In genomic region chr15:63188247-63188936, GRCh38 we compare ENCODE assay signal across 8 cellular contexts. TPM values are rescaled to one million over a fixed set of nuclear protein-coding genes. Genes with fewer than 3 reads are reported as not detected.
A peak's percentile ranks its signal among the peaks of the same experiment; 100 is the strongest.
DNase-seq lines count a peak whose midpoint lies in the region; ATAC-seq and TF ChIP-seq lines count a peak whose summit lies in the region.

No MANE protein-coding gene starts in this region.

- H3K27ac ChIP-seq in SK-N-MC (no peak overlapping the region), fibroblast of lung (ENCODE audit: insufficient read depth, low read length) (peak overlapping the region; percentile 58)

- peaks cover 39% of the 10 kb centered on the region for H3K79me2 ChIP-seq in fibroblast of lung (ENCODE audit: control insufficient read depth, insufficient read depth, low read length)

- no peaks in the 10 kb centered on the region for H4K20me1 ChIP-seq in fibroblast of lung (ENCODE audit: control insufficient read depth, extremely low read depth, insufficient read depth, low read length)

- no peaks in the 10 kb centered on the region for H3K27me3 ChIP-seq in fibroblast of lung (ENCODE audit: control insufficient read depth, insufficient read depth, low read length)
- H3K27me3 ChIP-seq in skeletal muscle satellite cell (ENCODE audit: control insufficient read depth, insufficient read depth, low read length): no peaks in the 10 kb centered on the region

- no peak for TF ChIP-seq CTCF in fibroblast of lung (conservative IDR thresholded peaks at IDR 0.05 in 1 of 2, IDR thresholded peaks at IDR 0.05 in 1 of 2; ENCODE audit: low read depth in 1 of 2, low read length in 2 of 2)

- H3K4me1 ChIP-seq in fibroblast of lung (ENCODE audit: control insufficient read depth, extremely low read depth, insufficient read depth, low read length) (peaks cover 5% of the 10 kb centered on the region), skeletal muscle satellite cell (ENCODE audit: control insufficient read depth, insufficient read depth, low read length) (peaks cover 37% of the 10 kb centered on the region)

- H3K4me2 ChIP-seq in fibroblast of lung (ENCODE audit: extremely low read depth, insufficient read depth, low read length) (peak overlapping the region; percentile 92), skeletal muscle satellite cell (ENCODE audit: low read length) (peak overlapping the region; percentile 93)

- no peak for DNase-seq in SK-N-MC (ENCODE audit: low read depth, low spot score)
- DNase-seq in fibroblast of lung (ENCODE audit: low read depth in 2 of 2): no peak
- no peak for DNase-seq in cerebellar cortex (ENCODE audit: low spot score)
- DNase-seq in NCI-H1092 (lab: John Stamatoyannopoulos, UW): no peak
- no peak for DNase-seq in hippocampal formation (lab: John Stamatoyannopoulos, UW)

- H3K9me3 ChIP-seq in SK-N-MC (ENCODE audit: low read depth, low read length) (no peaks in the 10 kb centered on the region), fibroblast of lung (ENCODE audit: control insufficient read depth, insufficient read depth, low read depth, low read length) (no peaks in the 10 kb centered on the region), skeletal muscle satellite cell (replicated peaks; ENCODE audit: low read length) (no peaks in the 10 kb centered on the region)

- ATAC-seq in GM21447 (IDR thresholded peaks at IDR 0.05; ENCODE audit: unreplicated experiment) (peak; percentile 3), GM21390 (IDR thresholded peaks at IDR 0.05; ENCODE audit: unreplicated experiment) (no peak)

- peak overlapping the region; percentile 93 for H2AFZ ChIP-seq in fibroblast of lung (ENCODE audit: low read length)

- H3K36me3 ChIP-seq in SK-N-MC (ENCODE audit: insufficient read depth, low read length): no peaks in the 10 kb centered on the region
- no peaks in the 10 kb centered on the region for H3K36me3 ChIP-seq in fibroblast of lung (ENCODE audit: control insufficient read depth, insufficient read depth, low read length)
- no peaks in the 10 kb centered on the region for H3K36me3 ChIP-seq in skeletal muscle satellite cell (ENCODE audit: insufficient read depth, low read length)

- H3K9ac ChIP-seq in SK-N-MC (ENCODE audit: insufficient read length): peak overlapping the region; percentile 77
- H3K9ac ChIP-seq in fibroblast of lung (ENCODE audit: insufficient read depth, low read length): no peak overlapping the region
- peak overlapping the region; percentile 80 for H3K9ac ChIP-seq in skeletal muscle satellite cell (ENCODE audit: low read depth, low read length)

- H3K4me3 ChIP-seq in SK-N-MC (peak overlapping the region; percentile 90), fibroblast of lung (replicated peaks in 1 of 4; ENCODE audit: control extremely low read depth in 1 of 4, insufficient read depth in 1 of 4, low read depth in 3 of 4, low read length in 4 of 4) (peak overlapping the region; percentile 52 to 84 (median 64)), skeletal muscle satellite cell (ENCODE audit: low read length) (peak overlapping the region; percentile 74)

RNA-seq across cellular contexts. Expression of gene RAB8B, which starts 1.0 kb away (rescaled TPM):
- total RNA-seq in fibroblast of lung: 111 and 184 TPM in 2 replicates
- 107 and 112 TPM in 2 replicates for polyA plus RNA-seq in fibroblast of lung
- 52.4 and 57.7 TPM in 2 replicates for polyA plus RNA-seq in fibroblast of lung (2012)
- polyA minus RNA-seq in fibroblast of lung (ENCODE audit: low replicate concordance): 12.1 and 16.7 TPM in 2 replicates
- 31.5 and 46.1 TPM in 2 replicates for total RNA-seq in skeletal muscle satellite cell (2012; rRNA removed)

RNA-seq across cellular contexts. Expression of gene RPS27L, which starts 31.1 kb away (rescaled TPM):
- 400 and 482 TPM in 2 replicates for total RNA-seq in fibroblast of lung
- polyA plus RNA-seq in fibroblast of lung: 402 and 481 TPM in 2 replicates
- polyA plus RNA-seq in fibroblast of lung (2012): 535 and 690 TPM in 2 replicates
- polyA minus RNA-seq in fibroblast of lung (ENCODE audit: low replicate concordance): 7.7 and 21.1 TPM in 2 replicates
- total RNA-seq in skeletal muscle satellite cell (2012; rRNA removed): 137 and 146 TPM in 2 replicates
